Comparison of ENCODE assay signal across 9 cellular contexts in the genomic region with DNA sequence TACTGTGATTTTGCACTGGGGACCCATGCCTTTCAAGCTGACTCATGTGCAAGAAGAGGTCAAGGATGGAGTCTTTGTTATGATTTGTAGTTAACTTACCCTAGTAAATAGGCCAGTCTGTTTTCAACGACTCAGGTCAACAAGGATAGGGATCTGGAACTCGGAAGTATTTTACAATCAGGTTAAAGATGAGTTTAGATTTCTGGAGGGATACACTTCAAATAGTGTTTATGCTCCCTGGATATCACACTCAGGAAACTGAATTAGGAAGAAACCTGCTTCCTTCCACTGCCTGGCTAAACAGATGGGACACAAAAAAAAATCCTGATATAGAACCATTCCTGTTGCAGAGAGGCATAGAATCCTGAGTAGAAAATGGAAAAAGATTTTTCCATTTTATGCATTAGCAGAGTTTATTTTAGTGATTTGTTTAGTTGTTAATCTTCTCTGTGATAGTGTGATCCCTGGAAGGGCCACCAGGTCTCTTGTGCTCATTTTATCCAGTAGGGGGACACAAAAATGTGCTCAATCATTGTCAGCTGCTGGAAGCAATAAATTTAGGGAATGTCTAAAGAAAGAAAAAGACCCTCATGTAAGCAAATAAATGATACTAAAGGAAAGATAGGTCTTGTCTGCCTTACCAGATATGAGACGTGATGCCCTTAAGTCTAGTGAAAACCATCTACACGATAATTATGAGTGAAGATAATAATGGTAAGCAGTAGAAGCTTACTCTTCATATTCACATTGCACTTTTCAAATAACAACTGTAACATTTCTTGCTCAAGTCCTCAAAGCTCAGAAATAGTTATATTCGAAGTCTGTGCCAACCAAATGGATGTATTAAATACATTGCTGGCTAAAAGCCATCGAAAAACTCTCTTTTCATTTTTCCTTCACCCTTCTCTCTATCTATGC.
DNase-seq lines count a peak whose midpoint lies in the region; TF ChIP-seq lines count a peak whose summit lies in the region.
"Had no signal": no experiment of that assay in that cellular context is flagged by ENCODE, and none has a peak within 500 bp of the region (broad histone marks: within the 10 kb centered on the region; RNA-seq: fewer than 3 reads in every experiment).

No MANE protein-coding gene starts in this region.

- H3K36me3 Mint-ChIP-seq in progenitor cell of endocrine pancreas (ENCODE audit: insufficient read depth) = no peaks in the 10 kb centered on the region

- H3K27me3 ChIP-seq in HUES48 (ENCODE audit: control insufficient read depth, insufficient read depth, low read length) (no peaks in the 10 kb centered on the region), Peyer's patch (no peaks in the 10 kb centered on the region)

- H3K4me3 Mint-ChIP-seq in progenitor cell of endocrine pancreas (ENCODE audit: low read depth) = peak overlapping the region; percentile 15
- H3K4me3 Mint-ChIP-seq: central memory CD8-positive, alpha-beta T cell had no signal

- no peak overlapping the region for H3K4me3 ChIP-seq in AG04449 (ENCODE audit: low read depth, low read length)
- no peak overlapping the region for H3K4me3 ChIP-seq in HUES48 (ENCODE audit: low read depth, low read length)
- no peak overlapping the region for H3K4me3 ChIP-seq in Peyer's patch

- CTCF ChIA-PET in AG04449 (lab: Yijun Ruan, JAX) = interaction anchor here (1.1 to 1.5 kb wide), 6 partner anchors 10 to 125 kb away, joined by 3 to 7 read pairs (median 4); no protein-coding TSS in a partner anchor

- H3K9me3 ChIP-seq in HUES48 (ENCODE audit: control insufficient read depth, insufficient read depth, low read length) (no peaks in the 10 kb centered on the region), Peyer's patch (no peaks in the 10 kb centered on the region)

- H3K9ac ChIP-seq in HUES48 (ENCODE audit: low read depth, low read length) = no peak overlapping the region; the same call in 1 of the 2 replicates

- H3K36me3 ChIP-seq in HUES48 (ENCODE audit: control insufficient read depth, insufficient read depth, low read length) (no peaks in the 10 kb centered on the region), Peyer's patch (no peaks in the 10 kb centered on the region)

- TF ChIP-seq POLR2A in Peyer's patch (IDR thresholded peaks at IDR 0.05) = no peak

- H3K4me1 ChIP-seq in HUES48 (ENCODE audit: control insufficient read depth, insufficient read depth, low read length) (peaks cover 24% of the 10 kb centered on the region), Peyer's patch (peaks cover 0 to 38% (median 0%) of the 10 kb centered on the region in 4 donors)

- TF ChIP-seq CTCF in AG04449 (IDR thresholded peaks at IDR 0.05; ENCODE audit: insufficient read depth, low read length, missing control alignments) = peak; percentile 44
- TF ChIP-seq CTCF in Peyer's patch (IDR thresholded peaks at IDR 0.05) = peak in 4 of 6 experiments; percentile 17 to 65 (median 58)
- TF ChIP-seq CTCF in progenitor cell of endocrine pancreas (IDR thresholded peaks at IDR 0.05; ENCODE audit: unreplicated experiment) = peak; percentile 54

- no peaks in the 10 kb centered on the region for H3K27me3 Mint-ChIP-seq in progenitor cell of endocrine pancreas

- H3K9me3 Mint-ChIP-seq in progenitor cell of endocrine pancreas (ENCODE audit: low read depth) = no peaks in the 10 kb centered on the region
- H3K9me3 Mint-ChIP-seq: central memory CD8-positive, alpha-beta T cell had no signal

- POLR2A ChIA-PET in AG04449 (lab: Yijun Ruan, JAX) = no interaction called here

- peaks cover 62% of the 10 kb centered on the region for H3K4me1 Mint-ChIP-seq in progenitor cell of endocrine pancreas (ENCODE audit: low read depth)
- H3K4me1 Mint-ChIP-seq: central memory CD8-positive, alpha-beta T cell had no signal

- intact Hi-C loops in posterior cingulate gyrus (cut with DNase I) = no loop called here

- peak overlapping the region; percentile 76 for H3K27ac Mint-ChIP-seq in progenitor cell of endocrine pancreas

- H3K27ac ChIP-seq in HUES48 (ENCODE audit: low read depth, low read length) (peak overlapping the region; percentile 31), Peyer's patch (peak overlapping the region in 3 of 4 donors; percentile 18 to 26 (median 25))

- DNase-seq in AG04449 (ENCODE audit: low read depth, low spot score) = no peak
- DNase-seq in Peyer's patch = no peak
- DNase-seq in fibroblast of peridontal ligament (ENCODE audit: extremely low read depth) = peak; percentile 61
- DNase-seq in progenitor cell of endocrine pancreas (ENCODE audit: low spot score, unreplicated experiment) = no peak
- DNase-seq in posterior cingulate gyrus = no peak
- DNase-seq in T-helper 1 cell = no peak
- no peak for DNase-seq in HPDE6-E6E7 (ENCODE audit: extremely low spot score)
